In the genomic region with DNA sequence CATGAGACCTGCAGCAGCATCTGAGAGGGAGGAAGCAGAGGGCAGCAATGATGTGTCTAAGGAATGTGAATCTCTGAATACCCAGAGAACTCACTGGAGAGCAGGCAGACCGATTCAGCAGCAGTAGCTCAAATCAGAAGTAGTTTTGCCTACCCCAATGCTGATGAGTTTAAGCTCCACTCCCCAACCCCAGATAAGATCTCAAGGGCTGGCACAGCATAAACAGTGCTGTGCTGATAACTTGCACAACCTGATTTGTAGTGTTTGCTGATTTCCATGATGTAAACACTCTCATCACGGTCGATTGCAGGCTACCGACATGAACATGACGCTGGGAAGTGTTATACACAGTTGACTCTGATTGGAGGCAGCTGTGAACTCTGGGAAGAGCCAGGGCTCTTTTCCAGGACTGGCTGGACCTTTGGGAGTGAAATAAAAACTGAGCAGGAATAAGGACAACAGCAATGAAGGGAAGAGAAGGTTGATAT, we compare ENCODE assay signal across 11 cellular contexts. TPM values are rescaled to one million over a fixed set of nuclear protein-coding genes. Genes with fewer than 3 reads are reported as not detected.
DNase-seq lines count a peak whose midpoint lies in the region; ATAC-seq and TF ChIP-seq lines count a peak whose summit lies in the region.
"Had no signal": no experiment of that assay in that cellular context is flagged by ENCODE, and none has a peak within 500 bp of the region (broad histone marks: within the 10 kb centered on the region; RNA-seq: fewer than 3 reads in every experiment).

No MANE protein-coding gene starts in this region.

- H3K4me3 ChIP-seq in AG10803 (ENCODE audit: low read length): peak overlapping the region; percentile 49
- H3K4me3 ChIP-seq in esophagus (ENCODE audit: low read depth in 1 of 2, low read length in 2 of 2): no peak overlapping the region
- H3K4me3 ChIP-seq in neural progenitor cell: no peak overlapping the region
- no peak overlapping the region for H3K4me3 ChIP-seq in endodermal cell (ENCODE audit: low read length)
- H3K4me3 ChIP-seq: K562 had no signal

- H3K4me1 ChIP-seq in esophagus (ENCODE audit: control insufficient read depth in 2 of 2, insufficient read depth in 2 of 2, low read length in 1 of 2): peaks cover 0 to 3% of the 10 kb centered on the region in 2 donors
- peaks cover 20% of the 10 kb centered on the region for H3K4me1 ChIP-seq in neural progenitor cell
- H3K4me1 ChIP-seq in endodermal cell (ENCODE audit: control insufficient read depth, insufficient read depth, low read length): peaks cover 20% of the 10 kb centered on the region

- no peaks in the 10 kb centered on the region for H3K27me3 Mint-ChIP-seq in neural progenitor cell (ENCODE audit: insufficient read depth, low read depth)
- H3K27me3 Mint-ChIP-seq in endodermal cell (ENCODE audit: insufficient read depth): no peaks in the 10 kb centered on the region

- H3K9ac ChIP-seq in neural progenitor cell (no peak overlapping the region), endodermal cell (ENCODE audit: extremely low read depth, low read length, poor library complexity, severe bottlenecking) (no peak overlapping the region)

- H3K9me3 ChIP-seq in esophagus (ENCODE audit: control insufficient read depth in 2 of 2, insufficient read depth in 1 of 2, low read depth in 1 of 2, low read length in 1 of 2): no peaks in the 10 kb centered on the region
- no peaks in the 10 kb centered on the region for H3K9me3 ChIP-seq in neural progenitor cell (ENCODE audit: low read depth)
- no peaks in the 10 kb centered on the region for H3K9me3 ChIP-seq in endodermal cell (ENCODE audit: control insufficient read depth, low read length)

- 14 to 16% methylated on average over 5 of the region's 5 CpGs for WGBS in esophagus, 2 donors
- WGBS in endodermal cell (ENCODE audit: insufficient coverage in 1 of 2, insufficient read length in 1 of 2), 2 experiments: 78 to 87% methylated on average over 5 of the region's 5 CpGs

- H3K27ac Mint-ChIP-seq in neural progenitor cell: no peak overlapping the region
- H3K27ac Mint-ChIP-seq in endodermal cell: no peak overlapping the region

- H3K4me3 Mint-ChIP-seq in neural progenitor cell (no peak overlapping the region), endodermal cell (no peak overlapping the region)

- no peaks in the 10 kb centered on the region for H4K20me1 ChIP-seq in neural progenitor cell (ENCODE audit: low read depth)

- H3K9me3 Mint-ChIP-seq in neural progenitor cell: no peaks in the 10 kb centered on the region
- H3K9me3 Mint-ChIP-seq in endodermal cell: no peaks in the 10 kb centered on the region

- ATAC-seq in HG02610 (IDR thresholded peaks at IDR 0.05; ENCODE audit: unreplicated experiment) (no peak), GM21723 (IDR thresholded peaks at IDR 0.05; ENCODE audit: unreplicated experiment) (no peak)
- ATAC-seq: K562 had no signal

- H3K36me3 ChIP-seq in esophagus (ENCODE audit: control insufficient read depth in 2 of 2, insufficient read depth in 2 of 2, low read length in 1 of 2): no peaks in the 10 kb centered on the region
- H3K36me3 ChIP-seq in neural progenitor cell: no peaks in the 10 kb centered on the region
- no peaks in the 10 kb centered on the region for H3K36me3 ChIP-seq in endodermal cell (ENCODE audit: control insufficient read depth, insufficient read depth, low read length)

- peak overlapping the region; percentile 86 for H2AFZ ChIP-seq in neural progenitor cell (replicated peaks)

- TF ChIP-seq CTCF in AG10803 (conservative IDR thresholded peaks at IDR 0.05; ENCODE audit: low read length) (no peak), neural progenitor cell (IDR thresholded peaks at IDR 0.05) (no peak), endodermal cell (conservative IDR thresholded peaks at IDR 0.05) (no peak), GM10266 (IDR thresholded peaks at IDR 0.05; ENCODE audit: control insufficient read depth, insufficient read depth, low read depth, missing control alignments) (no peak)

- H3K27ac ChIP-seq in esophagus (ENCODE audit: low read depth in 2 of 2, low read length in 1 of 2) (peak overlapping the region; percentile 43 to 74), neural progenitor cell (no peak overlapping the region), endodermal cell (ENCODE audit: low read depth, low read length) (no peak overlapping the region)

- H3F3A ChIP-seq in neural progenitor cell (ENCODE audit: low read depth): peaks cover 5% of the 10 kb centered on the region

- H3K36me3 Mint-ChIP-seq in neural progenitor cell: no peaks in the 10 kb centered on the region
- no peaks in the 10 kb centered on the region for H3K36me3 Mint-ChIP-seq in endodermal cell (ENCODE audit: low read depth)

- no peaks in the 10 kb centered on the region for H3K27me3 ChIP-seq in esophagus (ENCODE audit: control insufficient read depth in 1 of 2, insufficient read depth in 2 of 2, low read length in 2 of 2)
- H3K27me3 ChIP-seq in neural progenitor cell: no peaks in the 10 kb centered on the region
- no peaks in the 10 kb centered on the region for H3K27me3 ChIP-seq in endodermal cell (ENCODE audit: control insufficient read depth, insufficient read depth, low read length, poor library complexity, severe bottlenecking)

- H3K4me1 Mint-ChIP-seq in neural progenitor cell (peaks cover 29% of the 10 kb centered on the region), endodermal cell (peaks cover 31% of the 10 kb centered on the region)

- DNase-seq in AG10803 (ENCODE audit: low read depth) (peak; percentile 41), NCI-H128 (lab: John Stamatoyannopoulos, UW; ENCODE audit: unreplicated experiment) (peak; percentile 6), neural progenitor cell (ENCODE audit: low spot score) (no peak), endodermal cell (no peak), GM10266 (ENCODE audit: extremely low spot score) (no peak)

- H3K4me2 ChIP-seq in neural progenitor cell: no peak overlapping the region

- H3K79me2 ChIP-seq in neural progenitor cell (ENCODE audit: low read depth): no peaks in the 10 kb centered on the region

RNA-seq across cellular contexts. Expression of a gene that starts 11.2 kb away (rescaled TPM):
- polyA plus RNA-seq in esophagus: 1 to 10 TPM; 1.3 to 5.8 TPM
- total RNA-seq in neural progenitor cell (ENCODE audit: low replicate concordance) (not detected in 2 replicates), endodermal cell (not detected)
- 0.64 TPM for polyA plus RNA-seq in endodermal cell (2013, experiment 1 of 2)
- 0.91 TPM for polyA plus RNA-seq in endodermal cell (2013, experiment 2 of 2)
- total RNA-seq: astrocyte, G401 had no signal
- polyA plus RNA-seq: K562 had no signal

RNA-seq across cellular contexts. Expression of a gene that starts 31.3 kb away (rescaled TPM):
- under 1 TPM in 1 of 2 donors, not detected in 1; 0.12 TPM for polyA plus RNA-seq in esophagus
- not detected in 2 replicates for total RNA-seq in neural progenitor cell (ENCODE audit: low replicate concordance)
- not detected for total RNA-seq in endodermal cell
- polyA plus RNA-seq in endodermal cell (2013, experiment 1 of 2): not detected
- not detected for polyA plus RNA-seq in endodermal cell (2013, experiment 2 of 2)
- total RNA-seq: astrocyte, G401, K562 had no signal
- polyA plus RNA-seq: K562 had no signal

Comparison
In these comparisons a context has a peak if more than half of its experiments do, and no peak if none do; other contexts are left out.
1. DNase-seq: peak in AG10803 (single experiment) and NCI-H128 (single experiment); none in neural progenitor cell (single experiment), endodermal cell (single experiment) and GM10266 (single experiment).
2. H3K27ac ChIP-seq: peak in esophagus (2 of 2); none in neural progenitor cell (single experiment) and endodermal cell (single experiment).